Comparison of ENCODE assay signal across 17 cellular contexts in genomic region chr7:33666526-33666925, GRCh38.
"Had no signal": no experiment of that assay in that cellular context is flagged by ENCODE, and none has a peak within 500 bp of the region (broad histone marks: within the 10 kb centered on the region; RNA-seq: fewer than 3 reads in every experiment).

No MANE protein-coding gene starts in this region.

- H3K4me3 ChIP-seq: coronary artery, esophagus squamous epithelium, lower lobe of right lung, sigmoid colon, thyroid gland had no signal

- H3K4me1 ChIP-seq: esophagus squamous epithelium, parathyroid adenoma, sigmoid colon had no signal

- H3K9me3 ChIP-seq: esophagus squamous epithelium, lower lobe of right lung, sigmoid colon, thyroid gland had no signal

- H3K27ac ChIP-seq: brain microvascular endothelial cell, coronary artery, esophagus squamous epithelium, lower lobe of right lung, parathyroid adenoma, sigmoid colon, thyroid gland had no signal

- H3K9me3 Mint-ChIP-seq: activated naive CD4-positive, alpha-beta T cell treated with anti-CD3 and anti-CD28 coated beads for 36 hours; activated T-cell treated with anti-CD3 and anti-CD28 coated beads, Interleukin-2, amount 50 U/mL, for 4 hours had no signal

- DNase-seq: activated CD4-positive, alpha-beta T cell treated with anti-CD3 and anti-CD28 coated beads, Interleukin-2, amount 10 ng/mL, durations not matched to agents 7 days and 5 days; activated CD8-positive, alpha-beta memory T cell treated with anti-CD3 and anti-CD28 coated beads, Interleukin-2, amount 50 U/mL, for 4 hours; activated naive CD4-positive, alpha-beta T cell treated with anti-CD3 and anti-CD28 coated beads for 36 hours; activated T-cell treated with anti-CD3 and anti-CD28 coated beads, Interleukin-2, amount 50 U/mL, for 4 hours; effector CD4-positive, alpha-beta T cell; esophagus squamous epithelium; hippocampal formation; lower lobe of right lung; sigmoid colon; stimulated activated naive CD4-positive, alpha-beta T cell; T1000 had no signal

- H2AFZ ChIP-seq: parathyroid adenoma had no signal

- H3K4me3 Mint-ChIP-seq: activated CD4-positive, alpha-beta T cell treated with anti-CD3 and anti-CD28 coated beads, Interleukin-2, amount 10 ng/mL, durations not matched to agents 7 days and 5 days; activated naive CD4-positive, alpha-beta T cell treated with anti-CD3 and anti-CD28 coated beads for 36 hours; activated T-cell treated with anti-CD3 and anti-CD28 coated beads, Interleukin-2, amount 50 U/mL, for 4 hours; nephron had no signal

- ATAC-seq: activated CD4-positive, CD25-positive, alpha-beta regulatory T cell treated with anti-CD3 and anti-CD28 coated beads, Interleukin-2, amount 50 U/mL, for 24 hours; activated T-cell treated with anti-CD3 and anti-CD28 coated beads, Interleukin-2, amount 50 U/mL, for 4 hours; lower lobe of right lung had no signal

- H3K36me3 ChIP-seq: brain microvascular endothelial cell, esophagus squamous epithelium, lower lobe of right lung, sigmoid colon, thyroid gland had no signal

- H3K27me3 ChIP-seq: brain microvascular endothelial cell, esophagus squamous epithelium, sigmoid colon, thyroid gland had no signal

- H3K9ac ChIP-seq: parathyroid adenoma had no signal

- H3K4me1 Mint-ChIP-seq: activated CD4-positive, alpha-beta T cell treated with anti-CD3 and anti-CD28 coated beads, Interleukin-2, amount 10 ng/mL, durations not matched to agents 7 days and 5 days had no signal

- H3K27me3 Mint-ChIP-seq: activated CD4-positive, alpha-beta T cell treated with anti-CD3 and anti-CD28 coated beads, Interleukin-2, amount 10 ng/mL, durations not matched to agents 7 days and 5 days had no signal

- H3K27ac Mint-ChIP-seq: activated CD4-positive, alpha-beta T cell treated with anti-CD3 and anti-CD28 coated beads, Interleukin-2, amount 10 ng/mL, durations not matched to agents 7 days and 5 days; activated naive CD4-positive, alpha-beta T cell treated with anti-CD3 and anti-CD28 coated beads for 36 hours; nephron had no signal
